21 cellular contexts compared by ENCODE assay signal in genomic region chr19:18149596-18149975, GRCh38.
"Had no signal": no experiment of that assay in that cellular context is flagged by ENCODE, and none has a peak within 500 bp of the region (broad histone marks: within the 10 kb centered on the region; RNA-seq: fewer than 3 reads in every experiment).

No MANE protein-coding gene starts in this region.

- H3K4me3 ChIP-seq: K562, PC-9, SJCRH30, SK-N-MC had no signal

- ATAC-seq: activated CD8-positive, alpha-beta T cell treated with anti-CD3 and anti-CD28 coated beads for 36 hours; activated naive CD8-positive, alpha-beta T cell treated with anti-CD3 and anti-CD28 coated beads, Interleukin-2, amount 50 U/mL, for 24 hours; K562 had no signal

- H3K4me2 ChIP-seq: PC-9 had no signal

- H2AFZ ChIP-seq: PC-9 had no signal

- H3K9me3 ChIP-seq: SJCRH30 had no signal

- H3K27ac ChIP-seq: PC-9, SJCRH30, SK-N-MC had no signal

- H3K27me3 ChIP-seq: SJCRH30 had no signal

- DNase-seq: activated CD4-positive, alpha-beta T cell treated with anti-CD3 and anti-CD28 coated beads, Interleukin-2, amount 10 ng/mL, durations not matched to agents 24 days and 14 days; activated CD4-positive, alpha-beta T cell treated with anti-CD3 and anti-CD28 coated beads, Interleukin-2, amount 50 U/mL, for 4 hours; activated CD8-positive, alpha-beta T cell treated with anti-CD3 and anti-CD28 coated beads for 36 hours; activated gamma-delta T cell; activated naive CD4-positive, alpha-beta T cell treated with anti-CD3 and anti-CD28 coated beads for 36 hours; activated naive CD8-positive, alpha-beta T cell treated with anti-CD3 and anti-CD28 coated beads, Interleukin-2, amount 50 U/mL, for 24 hours; activated T-cell treated with anti-CD3 and anti-CD28 coated beads, Interleukin-2, amount 50 U/mL, for 24 hours; IMR-90; NCI-H1092 treated with DMSO at 0.1 percent for 48 hours; NCI-H187; NCI-H2029 treated with DMSO at 0.1 percent for 48 hours; NCI-H2107; NCI-H2171; NCI-H510A; NCI-H748 treated with DMSO at 0.1 percent for 48 hours; NK-92 treated with Interleukin-12 subunit alpha and Interleukin-12 subunit beta, amount 100 ng/mL, for 24 hours; PC-9; SHP77; SJCRH30 had no signal
